Comparison of ENCODE assay signal across 8 cellular contexts in the genomic region with DNA sequence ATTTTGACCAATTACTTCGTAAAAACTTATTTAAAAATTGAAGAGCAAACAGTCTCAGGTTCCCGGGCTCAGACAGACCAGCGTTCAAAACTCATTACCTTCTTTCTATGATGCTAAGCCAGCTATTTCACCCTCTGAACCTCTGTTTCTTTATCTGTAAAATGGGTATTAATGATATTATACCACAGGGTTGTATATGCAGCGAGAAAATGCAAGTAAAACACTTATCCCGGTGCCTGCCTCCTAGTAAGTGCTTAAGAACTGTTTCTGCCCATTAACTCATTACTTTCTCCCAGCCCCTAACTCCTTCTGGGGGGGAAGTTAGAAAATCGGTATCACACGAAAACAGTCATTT. TPM values are rescaled to one million over a fixed set of nuclear protein-coding genes. Genes with fewer than 3 reads are reported as not detected.
DNase-seq lines count a peak whose midpoint lies in the region; ATAC-seq, FAIRE-seq and TF ChIP-seq lines count a peak whose summit lies in the region.

No MANE protein-coding gene starts in this region.

- H3K27me3 ChIP-seq in GM06990 (replicated peaks; ENCODE audit: control insufficient read depth, insufficient read depth, low read length), result no peaks in the 10 kb centered on the region
- peaks cover 0 to 15% (median 0%) of the 10 kb centered on the region in 4 donors for H3K27me3 ChIP-seq in esophagus muscularis mucosa
- H3K27me3 ChIP-seq in psoas muscle (ENCODE audit: insufficient read depth in 3 of 3, low read length in 2 of 3), result peaks cover 0 to 7% (median 0%) of the 10 kb centered on the region in 3 donors

- ATAC-seq in psoas muscle, result peak in 1 of 4 donors; percentile 5
- ATAC-seq in HG03196 (IDR thresholded peaks at IDR 0.05; ENCODE audit: unreplicated experiment), result no peak

- H3K4me3 ChIP-seq in GM06990 (replicated peaks; ENCODE audit: low read depth, low read length), result peak overlapping the region; percentile 86
- H3K4me3 ChIP-seq in SK-N-MC, result peak overlapping the region; percentile 95
- peak overlapping the region; percentile 81 to 97 (median 90) for H3K4me3 ChIP-seq in esophagus muscularis mucosa
- peak overlapping the region; percentile 95 for H3K4me3 ChIP-seq in psoas muscle

- TF ChIP-seq CTCF in GM06990 (IDR thresholded peaks at IDR 0.05; ENCODE audit: insufficient read depth, low read length, poor library complexity, severe bottlenecking) (no peak), esophagus muscularis mucosa (IDR thresholded peaks at IDR 0.05) (no peak), psoas muscle (IDR thresholded peaks at IDR 0.05) (no peak)

- 42% methylated on average over 7 of the region's 7 CpGs for WGBS in esophagus muscularis mucosa
- WGBS in psoas muscle, 3 donors, result 35 to 40% (median 36%) methylated on average over 7 of the region's 7 CpGs

- no peak for TF ChIP-seq EP300 in esophagus muscularis mucosa (IDR thresholded peaks at IDR 0.05)

- DNase-seq in GM06990 (ENCODE audit: extremely low read depth, insufficient read length), result no peak
- no peak for DNase-seq in SK-N-MC (ENCODE audit: low read depth, low spot score)
- no peak for DNase-seq in esophagus muscularis mucosa (ENCODE audit: extremely low spot score)
- DNase-seq in psoas muscle, result no peak
- DNase-seq in GM12891 (ENCODE audit: insufficient read length, low spot score), result no peak
- no peak for DNase-seq in superior temporal gyrus (ENCODE audit: extremely low spot score)
- DNase-seq in putamen (ENCODE audit: low spot score), result no peak

- FAIRE-seq in GM12891 (lab: Jason Lieb, UNC), result no peak

- H3K36me3 ChIP-seq in GM06990 (ENCODE audit: control insufficient read depth, insufficient read depth, low read length), result no peaks in the 10 kb centered on the region
- H3K36me3 ChIP-seq in SK-N-MC (ENCODE audit: insufficient read depth, low read length), result no peaks in the 10 kb centered on the region
- no peaks in the 10 kb centered on the region for H3K36me3 ChIP-seq in esophagus muscularis mucosa
- H3K36me3 ChIP-seq in psoas muscle (ENCODE audit: insufficient read depth in 1 of 2, low read depth in 1 of 2), result no peaks in the 10 kb centered on the region

- intact Hi-C loops in esophagus muscularis mucosa (cut with DNase I) (loop anchor here (5.0 kb wide), 1 partner anchor 407 kb away; a partner anchor contains a TSS), psoas muscle (cut with DNase I) (loop anchor here in 1 of 2 donors (10.0 kb wide), 2 partner anchors 160 to 290 kb away; a partner anchor contains a TSS)

- H3K9ac ChIP-seq in SK-N-MC (ENCODE audit: insufficient read length), result no peak overlapping the region

- H3K27ac ChIP-seq in SK-N-MC, result no peak overlapping the region
- H3K27ac ChIP-seq in esophagus muscularis mucosa (replicated peaks in 1 of 4), result peak overlapping the region; percentile 75 to 86 (median 80)
- peak overlapping the region; percentile 71 for H3K27ac ChIP-seq in psoas muscle

- H3K9me3 ChIP-seq in SK-N-MC (ENCODE audit: low read depth, low read length) (no peaks in the 10 kb centered on the region), esophagus muscularis mucosa (no peaks in the 10 kb centered on the region), psoas muscle (no peaks in the 10 kb centered on the region)

- TF ChIP-seq POLR2A in esophagus muscularis mucosa (IDR thresholded peaks at IDR 0.05; ENCODE audit: low read depth) (no peak), GM12891 (IDR thresholded peaks at IDR 0.05; ENCODE audit: low read depth, low read length) (no peak)

- H3K4me1 ChIP-seq in esophagus muscularis mucosa (peaks cover 45 to 66% (median 60%) of the 10 kb centered on the region in 4 donors), psoas muscle (peaks cover 7% of the 10 kb centered on the region)

TF ChIP-seq in GM12891, 5 proteins besides CTCF, POLR2A, EP300 and RAD21:
- TF ChIP-seq SPI1 (IDR thresholded peaks at IDR 0.05; ENCODE audit: low read depth, low read length), result no peak
- TF ChIP-seq TAF1 (IDR thresholded peaks at IDR 0.05; ENCODE audit: low read depth, low read length), result no peak
- no peak for TF ChIP-seq PAX5 (IDR thresholded peaks at IDR 0.05; ENCODE audit: insufficient read depth, low read length, severe bottlenecking)
- TF ChIP-seq POLR2AphosphoS5 (IDR thresholded peaks at IDR 0.05; ENCODE audit: low read depth, low read length), result no peak
- no peak for TF ChIP-seq POU2F2 (IDR thresholded peaks at IDR 0.05; ENCODE audit: low read depth, low read length)

RNA-seq across cellular contexts. Expression of a gene that starts 0.4 kb away (rescaled TPM):
- total RNA-seq in esophagus muscularis mucosa (10 to 100 TPM in 2 of 4 donors, 1 to 10 TPM in 2; 8.3 to 18.4 (median 11.0) TPM), psoas muscle (10 to 100 TPM; 10.6 to 17.3 (median 11.6) TPM)
- polyA plus RNA-seq in psoas muscle, result 10 to 100 TPM in 2 of 3 donors, 1 to 10 TPM in 1; 7.2 to 22.0 (median 16.5) TPM
- polyA plus RNA-seq in GM12891 (2012; ENCODE audit: low read depth, missing spikeins), result 6.5 TPM

RNA-seq across cellular contexts. Expression of a gene that starts 41.0 kb away (rescaled TPM):
- total RNA-seq in esophagus muscularis mucosa (not detected), psoas muscle (not detected)
- under 1 TPM in 1 of 3 donors, not detected in 2; 0.07 TPM for polyA plus RNA-seq in psoas muscle
- not detected for polyA plus RNA-seq in GM12891 (2012; ENCODE audit: low read depth, missing spikeins)
